ENCODE assay signal across 22 cellular contexts in genomic region chr17:81021531-81022370, GRCh38. TPM values are rescaled to one million over a fixed set of nuclear protein-coding genes. Genes with fewer than 3 reads are reported as not detected.
DNase-seq lines count a peak whose midpoint lies in the region; ATAC-seq and TF ChIP-seq lines count a peak whose summit lies in the region.
"Had no signal": no experiment of that assay in that cellular context is flagged by ENCODE, and none has a peak within 500 bp of the region (broad histone marks: within the 10 kb centered on the region; RNA-seq: fewer than 3 reads in every experiment).

No MANE protein-coding gene starts in this region.

- H3K4me3 Mint-ChIP-seq in activated CD4-positive, alpha-beta T cell treated with anti-CD3 and anti-CD28 coated beads, Interleukin-2, amount 10 ng/mL, durations not matched to agents 7 days and 5 days = no peak overlapping the region
- H3K4me3 Mint-ChIP-seq in activated CD4-positive, alpha-beta T cell treated with anti-CD3 and anti-CD28 coated beads for 36 hours = no peak overlapping the region
- no peak overlapping the region for H3K4me3 Mint-ChIP-seq in brain
- no peak overlapping the region for H3K4me3 Mint-ChIP-seq in CD8-positive, alpha-beta T cell
- H3K4me3 Mint-ChIP-seq: memory B cell, T-cell had no signal

- H3K27ac ChIP-seq in muscle layer of colon (ENCODE audit: low read depth, low read length) (peak overlapping the region; percentile 65), thyroid gland (peak overlapping the region; percentile 73 to 84 (median 78))
- no peak overlapping the region for H3K27ac ChIP-seq in CD8-positive, alpha-beta T cell (ENCODE audit: low read depth, low read length)
- H3K27ac ChIP-seq: A549, C4-2B, neutrophil had no signal

- H3K27me3 ChIP-seq in muscle layer of colon (ENCODE audit: control insufficient read depth in 1 of 2, insufficient read depth in 2 of 2, low read length in 2 of 2) (peaks cover 0 to 4% of the 10 kb centered on the region in 2 donors), thyroid gland (no peaks in the 10 kb centered on the region)
- H3K27me3 ChIP-seq in CD8-positive, alpha-beta T cell (ENCODE audit: insufficient read depth, low read length) = no peaks in the 10 kb centered on the region

- H3K4me1 ChIP-seq in muscle layer of colon (ENCODE audit: insufficient read depth, low read length) (peaks cover 43% of the 10 kb centered on the region), thyroid gland (peaks cover 43 to 60% of the 10 kb centered on the region in 2 donors)
- peaks cover 33% of the 10 kb centered on the region for H3K4me1 ChIP-seq in CD8-positive, alpha-beta T cell (ENCODE audit: insufficient read depth, low read length)

- no peak for DNase-seq in activated CD4-positive, alpha-beta T cell treated with anti-CD3 and anti-CD28 coated beads, Interleukin-2, amount 10 ng/mL, durations not matched to agents 7 days and 5 days
- no peak for DNase-seq in activated CD4-positive, alpha-beta T cell treated with anti-CD3 and anti-CD28 coated beads for 36 hours
- DNase-seq in thyroid gland = no peak
- no peak for DNase-seq in CD8-positive, alpha-beta T cell
- DNase-seq: activated CD4-positive, CD25-positive, alpha-beta regulatory T cell; activated effector memory CD4-positive, alpha-beta T cell treated with anti-CD3 and anti-CD28 coated beads, Interleukin-2, amount 50 U/mL, for 16 hours; DMS79; NCI-H1105 treated with DMSO at 0.1 percent for 48 hours; NCI-H2227 treated with DMSO at 0.1 percent for 48 hours; NK-92 treated with Interleukin-12 subunit alpha and Interleukin-12 subunit beta, amount 100 ng/mL, for 24 hours; RPMI8226; T-cell had no signal

- peaks cover 6% of the 10 kb centered on the region for H3K9me3 Mint-ChIP-seq in activated CD4-positive, alpha-beta T cell treated with anti-CD3 and anti-CD28 coated beads, Interleukin-2, amount 10 ng/mL, durations not matched to agents 7 days and 5 days
- H3K9me3 Mint-ChIP-seq in activated CD4-positive, alpha-beta T cell treated with anti-CD3 and anti-CD28 coated beads for 36 hours (ENCODE audit: low read depth) = peaks cover 3% of the 10 kb centered on the region
- peaks cover 2 to 7% (median 3%) of the 10 kb centered on the region in 5 experiments for H3K9me3 Mint-ChIP-seq in brain
- no peaks in the 10 kb centered on the region for H3K9me3 Mint-ChIP-seq in CD8-positive, alpha-beta T cell
- H3K9me3 Mint-ChIP-seq: memory B cell, T-cell had no signal

- CTCF ChIA-PET in activated CD4-positive, alpha-beta T cell treated with anti-CD3 and anti-CD28 coated beads, Interleukin-2, amount 10 ng/mL, durations not matched to agents 7 days and 5 days (lab: Charles Lee) = interaction anchor here (0.9 kb wide), 1 partner anchor 19 kb away, joined by 3 read pairs; no protein-coding TSS in a partner anchor
- CTCF ChIA-PET in activated CD4-positive, alpha-beta T cell treated with anti-CD3 and anti-CD28 coated beads for 36 hours (lab: Charles Lee) = interaction anchor here (0.7 kb wide), 2 partner anchors 17 to 81 kb away, joined by 4 read pairs; no protein-coding TSS in a partner anchor
- CTCF ChIA-PET in CD8-positive, alpha-beta T cell (lab: Charles Lee) = interaction anchor here (0.6 to 1.8 kb wide), 6 partner anchors 16 to 595 kb away, joined by 3 to 5 read pairs (median 3); no protein-coding TSS in a partner anchor

- H3K4me3 ChIP-seq in muscle layer of colon (ENCODE audit: low read depth in 1 of 2, low read length in 2 of 2) (no peak overlapping the region), thyroid gland (replicated peaks in 1 of 3) (no peak overlapping the region)
- no peak overlapping the region for H3K4me3 ChIP-seq in CD8-positive, alpha-beta T cell (ENCODE audit: low read depth, low read length)
- H3K4me3 ChIP-seq: A549, coronary artery had no signal

- no peak overlapping the region for H3K9ac ChIP-seq in muscle layer of colon (ENCODE audit: low read length)

- peaks cover 4% of the 10 kb centered on the region for H3K36me3 Mint-ChIP-seq in activated CD4-positive, alpha-beta T cell treated with anti-CD3 and anti-CD28 coated beads, Interleukin-2, amount 10 ng/mL, durations not matched to agents 7 days and 5 days (ENCODE audit: low read depth)
- H3K36me3 Mint-ChIP-seq in activated CD4-positive, alpha-beta T cell treated with anti-CD3 and anti-CD28 coated beads for 36 hours (ENCODE audit: low read depth) = no peaks in the 10 kb centered on the region
- peaks cover 3% of the 10 kb centered on the region for H3K36me3 Mint-ChIP-seq in brain
- H3K36me3 Mint-ChIP-seq in CD8-positive, alpha-beta T cell = no peaks in the 10 kb centered on the region
- H3K36me3 Mint-ChIP-seq: T-cell had no signal

- TF ChIP-seq POLR2A in thyroid gland (IDR thresholded peaks at IDR 0.05) = no peak

- intact Hi-C loops in activated CD4-positive, alpha-beta T cell treated with anti-CD3 and anti-CD28 coated beads for 36 hours (cut with DNase I, micrococcal nuclease) = loop anchor here in 1 of 2 experiments (10.0 kb wide), 1 partner anchor 223 kb away; no protein-coding TSS in a partner anchor
- intact Hi-C loops in thyroid gland (cut with DNase I) = loop anchor here (5.0 kb wide), 1 partner anchor 81 kb away; no protein-coding TSS in a partner anchor
- intact Hi-C loops in CD8-positive, alpha-beta T cell (cut with DNase I, micrococcal nuclease) = no loop called here

- TF ChIP-seq CTCF in brain (conservative IDR thresholded peaks at IDR 0.05) = no peak
- no peak for TF ChIP-seq CTCF in thyroid gland (IDR thresholded peaks at IDR 0.05)
- TF ChIP-seq CTCF in CD8-positive, alpha-beta T cell (IDR thresholded peaks at IDR 0.05) = no peak

- peaks cover 8% of the 10 kb centered on the region for H3K27me3 Mint-ChIP-seq in activated CD4-positive, alpha-beta T cell treated with anti-CD3 and anti-CD28 coated beads, Interleukin-2, amount 10 ng/mL, durations not matched to agents 7 days and 5 days
- H3K27me3 Mint-ChIP-seq in activated CD4-positive, alpha-beta T cell treated with anti-CD3 and anti-CD28 coated beads for 36 hours = peaks cover under 1% of the 10 kb centered on the region
- H3K27me3 Mint-ChIP-seq in brain = no peaks in the 10 kb centered on the region
- peaks cover 2% of the 10 kb centered on the region for H3K27me3 Mint-ChIP-seq in CD8-positive, alpha-beta T cell (ENCODE audit: low read depth)

- H3K27ac Mint-ChIP-seq in activated CD4-positive, alpha-beta T cell treated with anti-CD3 and anti-CD28 coated beads, Interleukin-2, amount 10 ng/mL, durations not matched to agents 7 days and 5 days = peak overlapping the region; percentile 36
- no peak overlapping the region for H3K27ac Mint-ChIP-seq in activated CD4-positive, alpha-beta T cell treated with anti-CD3 and anti-CD28 coated beads for 36 hours
- peak overlapping the region in 4 of 5 experiments; percentile 32 to 92 (median 57) for H3K27ac Mint-ChIP-seq in brain
- no peak overlapping the region for H3K27ac Mint-ChIP-seq in CD8-positive, alpha-beta T cell
- H3K27ac Mint-ChIP-seq: memory B cell, T-cell had no signal

- WGBS in thyroid gland, 2 donors = 71 to 85% methylated on average over 19 of the region's 20 CpGs

- no peak for ATAC-seq in activated CD4-positive, alpha-beta T cell treated with anti-CD3 and anti-CD28 coated beads for 36 hours
- ATAC-seq in CD8-positive, alpha-beta T cell = no peak
- ATAC-seq in HG03571 (IDR thresholded peaks at IDR 0.05; ENCODE audit: unreplicated experiment) = no peak
- ATAC-seq in GM19023 (IDR thresholded peaks at IDR 0.05; ENCODE audit: unreplicated experiment) = no peak
- ATAC-seq: sciatic nerve, T-cell had no signal

- POLR2A ChIA-PET in activated CD4-positive, alpha-beta T cell treated with anti-CD3 and anti-CD28 coated beads, Interleukin-2, amount 10 ng/mL, durations not matched to agents 7 days and 5 days (lab: Charles Lee) = no interaction called here
- POLR2A ChIA-PET in activated CD4-positive, alpha-beta T cell treated with anti-CD3 and anti-CD28 coated beads for 36 hours (lab: Charles Lee) = no interaction called here
- POLR2A ChIA-PET in CD8-positive, alpha-beta T cell (lab: Charles Lee) = interaction anchor here (0.7 kb wide), 1 partner anchor 11 kb away, joined by 3 read pairs; no protein-coding TSS in a partner anchor

- H3K4me1 Mint-ChIP-seq in activated CD4-positive, alpha-beta T cell treated with anti-CD3 and anti-CD28 coated beads, Interleukin-2, amount 10 ng/mL, durations not matched to agents 7 days and 5 days = peaks cover 42% of the 10 kb centered on the region
- H3K4me1 Mint-ChIP-seq in activated CD4-positive, alpha-beta T cell treated with anti-CD3 and anti-CD28 coated beads for 36 hours = peaks cover 20% of the 10 kb centered on the region
- peaks cover 72% of the 10 kb centered on the region for H3K4me1 Mint-ChIP-seq in brain
- H3K4me1 Mint-ChIP-seq in CD8-positive, alpha-beta T cell (ENCODE audit: low read depth) = peaks cover 38% of the 10 kb centered on the region

- H3K9me3 ChIP-seq in muscle layer of colon (ENCODE audit: low read length) (no peaks in the 10 kb centered on the region), thyroid gland (no peaks in the 10 kb centered on the region)
- no peaks in the 10 kb centered on the region for H3K9me3 ChIP-seq in CD8-positive, alpha-beta T cell (ENCODE audit: low read length)
- H3K9me3 ChIP-seq: neutrophil had no signal

- H3K36me3 ChIP-seq in muscle layer of colon (ENCODE audit: insufficient read depth, low read length) (no peaks in the 10 kb centered on the region), thyroid gland (no peaks in the 10 kb centered on the region)
- no peaks in the 10 kb centered on the region for H3K36me3 ChIP-seq in CD8-positive, alpha-beta T cell (ENCODE audit: insufficient read depth, low read length)
- H3K36me3 ChIP-seq: neutrophil had no signal

RNA-seq across cellular contexts. Expression of gene BAIAP2, which starts 13.2 kb away (rescaled TPM):
- total RNA-seq in activated CD4-positive, alpha-beta T cell treated with anti-CD3 and anti-CD28 coated beads, Interleukin-2, amount 10 ng/mL, durations not matched to agents 7 days and 5 days = 1 to 10 TPM; 2.8 TPM
- 1 to 10 TPM; 4.6 to 5.0 TPM for total RNA-seq in activated CD4-positive, alpha-beta T cell treated with anti-CD3 and anti-CD28 coated beads for 36 hours
- 87.8 TPM for polyA plus RNA-seq in brain (ENCODE audit: insufficient read depth, low read depth, low replicate concordance)
- 10 to 100 TPM; 35.8 to 86.8 (median 42.1) TPM for total RNA-seq in thyroid gland
- total RNA-seq in CD8-positive, alpha-beta T cell = 1 to 10 TPM; 8.5 to 9.1 TPM

RNA-seq across cellular contexts. Expression of gene CHMP6, which starts 30.1 kb away (rescaled TPM):
- total RNA-seq in activated CD4-positive, alpha-beta T cell treated with anti-CD3 and anti-CD28 coated beads, Interleukin-2, amount 10 ng/mL, durations not matched to agents 7 days and 5 days = 10 to 100 TPM; 31.3 to 32.9 TPM
- 10 to 100 TPM; 15.9 to 19.4 TPM for total RNA-seq in activated CD4-positive, alpha-beta T cell treated with anti-CD3 and anti-CD28 coated beads for 36 hours
- 35.2 TPM for polyA plus RNA-seq in brain (ENCODE audit: insufficient read depth, low read depth, low replicate concordance)
- total RNA-seq in thyroid gland = 10 to 100 TPM; 19.5 to 37.8 (median 27.8) TPM
- total RNA-seq in CD8-positive, alpha-beta T cell = 10 to 100 TPM; 10.6 to 11.5 TPM

Comparison
In these comparisons a context has a peak if more than half of its experiments do, and no peak if none do; other contexts are left out.
1. H3K27ac Mint-ChIP-seq: peak in activated CD4-positive, alpha-beta T cell treated with anti-CD3 and anti-CD28 coated beads, Interleukin-2, amount 10 ng/mL, durations not matched to agents 7 days and 5 days (single experiment) and brain (4 of 5); none in activated CD4-positive, alpha-beta T cell treated with anti-CD3 and anti-CD28 coated beads for 36 hours (single experiment) and CD8-positive, alpha-beta T cell (single experiment).